13 cellular contexts compared by ENCODE assay signal in the genomic region with DNA sequence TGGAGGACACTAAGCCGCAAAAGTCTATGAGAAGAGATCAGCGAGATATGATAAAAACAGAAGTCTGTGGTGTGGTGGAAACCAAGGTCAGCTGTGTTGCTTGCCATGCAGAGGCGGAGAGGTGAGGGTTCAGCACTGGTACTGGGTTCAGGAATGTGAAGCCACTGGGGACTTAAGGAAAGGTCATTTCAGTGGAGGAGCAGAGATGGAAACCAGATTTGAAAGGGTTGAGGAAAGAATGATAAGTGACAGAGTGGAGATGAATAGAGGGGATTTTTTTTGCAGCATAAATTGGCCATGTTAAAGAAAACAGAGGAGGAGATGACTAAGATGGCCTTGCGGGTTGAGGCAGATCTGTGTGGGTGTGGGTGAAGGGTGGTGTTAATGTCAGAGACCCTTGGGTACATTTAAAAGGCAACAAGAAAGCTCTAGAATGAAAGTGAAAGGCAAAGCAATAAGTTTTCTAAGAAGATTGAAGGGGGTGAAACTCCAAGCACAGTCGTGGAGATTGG.
DNase-seq lines count a peak whose midpoint lies in the region; ATAC-seq and TF ChIP-seq lines count a peak whose summit lies in the region.
"Had no signal": no experiment of that assay in that cellular context is flagged by ENCODE, and none has a peak within 500 bp of the region (broad histone marks: within the 10 kb centered on the region; RNA-seq: fewer than 3 reads in every experiment).

No MANE protein-coding gene starts in this region.

- H3K4me3 Mint-ChIP-seq in CD4-positive, CD25-positive, alpha-beta regulatory T cell: peak overlapping the region in 1 of 4 donors; percentile 11
- H3K4me3 Mint-ChIP-seq: GM23338 had no signal

- H3K4me1 ChIP-seq in CD4-positive, CD25-positive, alpha-beta regulatory T cell (ENCODE audit: control insufficient read depth, insufficient read depth, low read length, poor library complexity, severe bottlenecking): peaks cover 7% of the 10 kb centered on the region
- H3K4me1 ChIP-seq: BLaER1, right atrium auricular region, testis had no signal

- TF ChIP-seq POLR2A in erythroblast (IDR thresholded peaks at IDR 0.05; ENCODE audit: low read length): no peak

- ATAC-seq in CD4-positive, CD25-positive, alpha-beta regulatory T cell (ENCODE audit: low read depth in 2 of 2): no peak
- ATAC-seq in GM18907 (IDR thresholded peaks at IDR 0.05; ENCODE audit: unreplicated experiment) (peak; percentile 88), HG02884 (IDR thresholded peaks at IDR 0.05; ENCODE audit: unreplicated experiment) (peak; percentile 68)
- ATAC-seq: GM23338 had no signal

- peaks cover 0 to 2% (median 0%) of the 10 kb centered on the region in 7 donors for H3K9me3 Mint-ChIP-seq in CD4-positive, CD25-positive, alpha-beta regulatory T cell
- H3K9me3 Mint-ChIP-seq: GM23338 had no signal

- H3K27ac ChIP-seq in CD4-positive, CD25-positive, alpha-beta regulatory T cell (ENCODE audit: insufficient read depth, low read length, poor library complexity, severe bottlenecking): no peak overlapping the region
- H3K27ac ChIP-seq: BLaER1, right atrium auricular region, testis had no signal

- H3K4me3 ChIP-seq in CD4-positive, CD25-positive, alpha-beta regulatory T cell (ENCODE audit: low read depth, low read length): peak overlapping the region; percentile 2
- H3K4me3 ChIP-seq: BLaER1, GM23338, right atrium auricular region, testis had no signal

- H3K9me3 ChIP-seq in CD4-positive, CD25-positive, alpha-beta regulatory T cell (ENCODE audit: control insufficient read depth in 2 of 2, low read length in 2 of 2): no peaks in the 10 kb centered on the region
- H3K9me3 ChIP-seq: BLaER1, right atrium auricular region, testis had no signal

- peaks cover 6% of the 10 kb centered on the region for H3K27me3 Mint-ChIP-seq in CD4-positive, CD25-positive, alpha-beta regulatory T cell

- DNase-seq in CD4-positive, CD25-positive, alpha-beta regulatory T cell: peak in 1 of 3 donors; percentile 50
- DNase-seq in activated T-cell treated with anti-CD3 and anti-CD28 coated beads, Interleukin-2, amount 50 U/mL, for 48 hours: peak; percentile 25 to 26
- no peak for DNase-seq in MV-4-11 (lab: John Stamatoyannopoulos, UW)
- no peak for DNase-seq in NCI-H1436 (lab: John Stamatoyannopoulos, UW)
- DNase-seq in erythroblast (lab: John Stamatoyannopoulos, UW): no peak
- no peak for DNase-seq in SIG-M5 treated with dmso at 0.1 percent for 504 hours (lab: John Stamatoyannopoulos, UW; ENCODE audit: unreplicated experiment)
- DNase-seq: kidney glomerular epithelial cell, testis had no signal

- H3K27me3 ChIP-seq in CD4-positive, CD25-positive, alpha-beta regulatory T cell (ENCODE audit: control insufficient read depth, insufficient read depth, low read length): no peaks in the 10 kb centered on the region
- H3K27me3 ChIP-seq: BLaER1, right atrium auricular region, testis had no signal

- peak overlapping the region in 2 of 3 donors; percentile 37 to 57 for H3K27ac Mint-ChIP-seq in CD4-positive, CD25-positive, alpha-beta regulatory T cell

- H3K4me1 Mint-ChIP-seq in CD4-positive, CD25-positive, alpha-beta regulatory T cell: peaks cover 9 to 17% (median 12%) of the 10 kb centered on the region in 4 donors

- no peaks in the 10 kb centered on the region for H3K36me3 Mint-ChIP-seq in CD4-positive, CD25-positive, alpha-beta regulatory T cell

- no peaks in the 10 kb centered on the region for H3K36me3 ChIP-seq in CD4-positive, CD25-positive, alpha-beta regulatory T cell (ENCODE audit: control insufficient read depth, insufficient read depth, low read length)
- H3K36me3 ChIP-seq: BLaER1 had no signal

Comparison
In these comparisons a context has a peak if more than half of its experiments do, and no peak if none do; other contexts are left out.
1. ATAC-seq: peak in GM18907 (single experiment) and HG02884 (single experiment); none in CD4-positive, CD25-positive, alpha-beta regulatory T cell (0 of 2).
2. DNase-seq: peak in activated T-cell treated with anti-CD3 and anti-CD28 coated beads, Interleukin-2, amount 50 U/mL, for 48 hours (2 of 2); none in MV-4-11 (single experiment), NCI-H1436 (single experiment), erythroblast (0 of 2) and SIG-M5 treated with dmso at 0.1 percent for 504 hours (single experiment).